ENCODE assay signal across 1 cellular context in the genomic region with DNA sequence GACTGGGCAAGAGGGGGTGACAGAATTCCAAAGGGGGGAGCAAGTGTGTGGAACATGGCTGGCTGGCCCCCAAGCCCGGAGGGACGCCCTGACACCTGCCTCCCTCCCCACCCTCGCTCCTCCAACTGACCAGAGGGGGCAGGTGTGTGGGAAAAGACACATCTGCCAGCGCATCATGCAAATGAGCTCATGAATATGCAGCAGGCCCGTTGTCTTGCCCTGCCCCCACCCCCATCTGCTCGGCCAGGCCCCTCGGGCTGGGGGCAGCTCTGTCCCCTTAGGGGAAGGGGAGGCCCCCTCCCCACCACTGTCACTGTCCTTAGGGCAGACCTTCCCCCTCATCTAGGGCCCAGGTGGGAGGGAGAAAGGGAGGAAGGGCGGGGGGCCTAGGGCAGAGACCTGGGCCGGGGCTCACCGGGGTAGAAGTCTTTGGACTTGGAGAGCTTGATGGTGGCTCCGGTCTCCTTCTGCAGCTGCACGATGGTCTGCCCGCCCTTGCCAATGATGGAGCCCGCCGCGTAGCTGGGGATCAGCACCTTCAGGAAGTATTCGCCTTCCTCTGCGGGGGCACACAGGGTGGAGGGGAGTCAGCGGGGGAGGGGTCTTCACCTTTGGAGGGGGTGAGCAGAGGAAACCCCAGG.
TF ChIP-seq lines count a peak whose summit lies in the region.

No MANE protein-coding gene starts in this region.

TF ChIP-seq in HepG2, 621 proteins besides CTCF, POLR2A, EP300 and RAD21:
- TF ChIP-seq ZNF556 (CRISPR knock-in tag; IDR thresholded peaks at IDR 0.05; ENCODE audit: borderline replicate concordance) (no peak), ZNF260 (CRISPR knock-in tag; IDR thresholded peaks at IDR 0.05; ENCODE audit: borderline replicate concordance, low read depth) (no peak), NFE2 (CRISPR knock-in tag; IDR thresholded peaks at IDR 0.05) (no peak), ZFP37 (CRISPR knock-in tag; IDR thresholded peaks at IDR 0.05; ENCODE audit: borderline replicate concordance) (no peak), ZSCAN25 (CRISPR knock-in tag; IDR thresholded peaks at IDR 0.05) (no peak), ZC3H13 (CRISPR knock-in tag; IDR thresholded peaks at IDR 0.05) (no peak), ZNF530 (CRISPR knock-in tag; IDR thresholded peaks at IDR 0.05; ENCODE audit: low read depth) (no peak), BCL6 (CRISPR knock-in tag; IDR thresholded peaks at IDR 0.05) (no peak), SOX6 (IDR thresholded peaks at IDR 0.05) (no peak), SOX6 (CRISPR knock-in tag; IDR thresholded peaks at IDR 0.05) (no peak), NR2F1 (CRISPR knock-in tag; IDR thresholded peaks at IDR 0.05) (no peak), ZNF296 (CRISPR knock-in tag; conservative IDR thresholded peaks at IDR 0.05) (no peak), ZNF784 (CRISPR knock-in tag; IDR thresholded peaks at IDR 0.05; ENCODE audit: borderline replicate concordance) (no peak), KDM1A (CRISPR knock-in tag; IDR thresholded peaks at IDR 0.05) (no peak), ZNF572 (CRISPR knock-in tag; IDR thresholded peaks at IDR 0.05) (no peak), KDM5B (CRISPR knock-in tag; IDR thresholded peaks at IDR 0.05; ENCODE audit: borderline replicate concordance) (no peak), TMF1 (CRISPR knock-in tag; IDR thresholded peaks at IDR 0.05; ENCODE audit: low read depth) (no peak), HNRNPK (IDR thresholded peaks at IDR 0.05; ENCODE audit: low read depth, low read length, poor library complexity, severe bottlenecking) (no peak), JARID2 (CRISPR knock-in tag; IDR thresholded peaks at IDR 0.05; ENCODE audit: insufficient replicate concordance) (no peak), ZNF737 (CRISPR knock-in tag; IDR thresholded peaks at IDR 0.05; ENCODE audit: borderline replicate concordance) (no peak)
- TF ChIP-seq, protein P1, sequence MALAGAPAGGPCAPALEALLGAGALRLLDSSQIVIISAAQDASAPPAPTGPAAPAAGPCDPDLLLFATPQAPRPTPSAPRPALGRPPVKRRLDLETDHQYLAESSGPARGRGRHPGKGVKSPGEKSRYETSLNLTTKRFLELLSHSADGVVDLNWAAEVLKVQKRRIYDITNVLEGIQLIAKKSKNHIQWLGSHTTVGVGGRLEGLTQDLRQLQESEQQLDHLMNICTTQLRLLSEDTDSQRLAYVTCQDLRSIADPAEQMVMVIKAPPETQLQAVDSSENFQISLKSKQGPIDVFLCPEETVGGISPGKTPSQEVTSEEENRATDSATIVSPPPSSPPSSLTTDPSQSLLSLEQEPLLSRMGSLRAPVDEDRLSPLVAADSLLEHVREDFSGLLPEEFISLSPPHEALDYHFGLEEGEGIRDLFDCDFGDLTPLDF (CRISPR knock-in tag; IDR thresholded peaks at IDR 0.05) = no peak
